24 cellular contexts compared by ENCODE assay signal in the genomic region with DNA sequence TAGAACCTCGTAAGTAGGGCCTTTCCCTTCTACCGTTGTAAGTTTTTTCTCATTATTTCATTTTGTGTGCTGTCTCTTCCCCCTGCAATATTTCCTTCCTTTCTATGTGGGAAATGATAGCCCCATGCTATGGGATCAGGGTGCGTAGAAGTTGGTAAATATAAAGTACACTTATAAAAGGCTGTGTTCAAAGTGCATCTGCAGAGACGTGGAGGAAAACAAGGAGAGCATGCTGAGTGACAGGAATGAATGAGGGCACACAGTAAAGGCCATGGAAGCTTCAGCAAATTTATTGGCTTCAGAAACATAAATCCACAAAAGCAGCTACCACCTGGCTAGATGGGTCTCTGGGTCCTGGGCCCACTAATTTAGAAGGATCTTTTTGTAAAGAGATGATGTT. TPM values are rescaled to one million over a fixed set of nuclear protein-coding genes. Genes with fewer than 3 reads are reported as not detected.
DNase-seq lines count a peak whose midpoint lies in the region; ATAC-seq and TF ChIP-seq lines count a peak whose summit lies in the region.
"Had no signal": no experiment of that assay in that cellular context is flagged by ENCODE, and none has a peak within 500 bp of the region (broad histone marks: within the 10 kb centered on the region; RNA-seq: fewer than 3 reads in every experiment).

No MANE protein-coding gene starts in this region.

- H3K9me2 ChIP-seq in GM23338 (ENCODE audit: insufficient read depth) (no peaks in the 10 kb centered on the region), Loucy (replicated peaks; ENCODE audit: low read depth, low read length) (no peaks in the 10 kb centered on the region)

- H3K4me3 ChIP-seq in GM23338 (no peak overlapping the region), Loucy (ENCODE audit: low read length, poor library complexity, severe bottlenecking) (no peak overlapping the region), endodermal cell (ENCODE audit: low read length) (peak overlapping the region; percentile 8), Peyer's patch (no peak overlapping the region)
- H3K4me3 ChIP-seq: ascending aorta, GM12878, lung, upper lobe of right lung had no signal

- H3K27me3 ChIP-seq in GM23338 (ENCODE audit: insufficient read depth) (no peaks in the 10 kb centered on the region), Loucy (ENCODE audit: insufficient read depth, low read length, poor library complexity, severe bottlenecking) (no peaks in the 10 kb centered on the region), endodermal cell (ENCODE audit: control insufficient read depth, insufficient read depth, low read length, poor library complexity, severe bottlenecking) (no peaks in the 10 kb centered on the region), Peyer's patch (no peaks in the 10 kb centered on the region)
- H3K27me3 ChIP-seq: ascending aorta, upper lobe of right lung had no signal

- no peak for TF ChIP-seq POLR2A in Peyer's patch (IDR thresholded peaks at IDR 0.05)

- H3K27me3 Mint-ChIP-seq in GM23338 (ENCODE audit: insufficient read depth, low read depth, poor library complexity) (peaks cover 17% of the 10 kb centered on the region), endodermal cell (ENCODE audit: insufficient read depth) (no peaks in the 10 kb centered on the region), neural crest cell (ENCODE audit: low read depth) (no peaks in the 10 kb centered on the region)
- H3K27me3 Mint-ChIP-seq: activated CD8-positive, alpha-beta memory T cell treated with anti-CD3 and anti-CD28 coated beads, Interleukin-2, amount 10 ng/mL, durations not matched to agents 7 days and 5 days; effector memory CD8-positive, alpha-beta T cell had no signal

- H3K4me3 Mint-ChIP-seq in GM23338 (no peak overlapping the region), endodermal cell (no peak overlapping the region), neural crest cell (no peak overlapping the region)
- H3K4me3 Mint-ChIP-seq: activated CD8-positive, alpha-beta memory T cell treated with anti-CD3 and anti-CD28 coated beads, Interleukin-2, amount 10 ng/mL, durations not matched to agents 7 days and 5 days; effector memory CD8-positive, alpha-beta T cell; T-cell had no signal

- H3K36me3 Mint-ChIP-seq in GM23338 (ENCODE audit: low read depth): no peaks in the 10 kb centered on the region; the same call in 2 of the 3 replicates
- H3K36me3 Mint-ChIP-seq in endodermal cell (ENCODE audit: low read depth): no peaks in the 10 kb centered on the region
- peaks cover 3% of the 10 kb centered on the region for H3K36me3 Mint-ChIP-seq in neural crest cell (ENCODE audit: low read depth)
- H3K36me3 Mint-ChIP-seq: activated CD8-positive, alpha-beta memory T cell treated with anti-CD3 and anti-CD28 coated beads, Interleukin-2, amount 10 ng/mL, durations not matched to agents 7 days and 5 days; T-cell had no signal

- H3K27ac ChIP-seq in GM23338 (ENCODE audit: low read depth) (no peak overlapping the region; the same call in 1 of the 2 replicates), endodermal cell (ENCODE audit: low read depth, low read length) (peak overlapping the region; percentile 69), Peyer's patch (peak overlapping the region in 1 of 4 donors; percentile 0)
- H3K27ac ChIP-seq: ascending aorta, KMS-11, parathyroid adenoma, upper lobe of right lung had no signal

- H3K36me3 ChIP-seq in GM23338 (ENCODE audit: insufficient read depth): no peaks in the 10 kb centered on the region
- H3K36me3 ChIP-seq in Loucy (ENCODE audit: insufficient read depth, low read length): no peaks in the 10 kb centered on the region
- H3K36me3 ChIP-seq in endodermal cell (ENCODE audit: control insufficient read depth, insufficient read depth, low read length): no peaks in the 10 kb centered on the region
- H3K36me3 ChIP-seq in Peyer's patch: no peaks in the 10 kb centered on the region
- H3K36me3 ChIP-seq: ascending aorta, upper lobe of right lung had no signal

- no peaks in the 10 kb centered on the region for H3K79me2 ChIP-seq in GM23338 (replicated peaks; ENCODE audit: insufficient read depth)
- no peaks in the 10 kb centered on the region for H3K79me2 ChIP-seq in Loucy (ENCODE audit: insufficient read depth, low read length)
- H3K79me2 ChIP-seq: parathyroid adenoma had no signal

- peaks cover 6% of the 10 kb centered on the region; the same call in 1 of the 2 replicates for H3F3A ChIP-seq in GM23338 (replicated peaks; ENCODE audit: low read depth)
- no peaks in the 10 kb centered on the region for H3F3A ChIP-seq in Loucy (ENCODE audit: low read depth)

- TF ChIP-seq CTCF in GM23338 (conservative IDR thresholded peaks at IDR 0.05; ENCODE audit: low read depth in 2 of 2): no peak
- TF ChIP-seq CTCF in Loucy (conservative IDR thresholded peaks at IDR 0.05; ENCODE audit: low read length): no peak
- no peak for TF ChIP-seq CTCF in endodermal cell (conservative IDR thresholded peaks at IDR 0.05)
- no peak for TF ChIP-seq CTCF in neural crest cell (conservative IDR thresholded peaks at IDR 0.05)
- TF ChIP-seq CTCF in Peyer's patch (IDR thresholded peaks at IDR 0.05): no peak

- H3K9me3 ChIP-seq in Loucy (ENCODE audit: insufficient read depth, low read depth, low read length) (no peaks in the 10 kb centered on the region), endodermal cell (ENCODE audit: control insufficient read depth, low read length) (peaks cover 4% of the 10 kb centered on the region), Peyer's patch (no peaks in the 10 kb centered on the region)
- H3K9me3 ChIP-seq: ascending aorta, upper lobe of right lung had no signal

- H3K4me1 Mint-ChIP-seq in GM23338 (peaks cover 36% of the 10 kb centered on the region), endodermal cell (peaks cover 44% of the 10 kb centered on the region), neural crest cell (peaks cover 60% of the 10 kb centered on the region)

- H3K9me3 Mint-ChIP-seq in GM23338 (no peaks in the 10 kb centered on the region), endodermal cell (no peaks in the 10 kb centered on the region), neural crest cell (peaks cover 3% of the 10 kb centered on the region)
- H3K9me3 Mint-ChIP-seq: effector memory CD8-positive, alpha-beta T cell; T-cell had no signal

- ATAC-seq in GM23338: no peak
- ATAC-seq: sciatic nerve, T-cell had no signal

- no peaks in the 10 kb centered on the region for H4K20me1 ChIP-seq in GM23338 (replicated peaks; ENCODE audit: insufficient read depth)
- H4K20me1 ChIP-seq in Loucy (ENCODE audit: insufficient read depth, low read length, poor library complexity, severe bottlenecking): no peaks in the 10 kb centered on the region

- H3K27ac Mint-ChIP-seq in GM23338 (peak overlapping the region; percentile 16; the same call in 1 of the 2 replicates), endodermal cell (peak overlapping the region; percentile 78), neural crest cell (ENCODE audit: unreplicated experiment) (peak overlapping the region; percentile 85)
- H3K27ac Mint-ChIP-seq: activated CD8-positive, alpha-beta memory T cell treated with anti-CD3 and anti-CD28 coated beads, Interleukin-2, amount 10 ng/mL, durations not matched to agents 7 days and 5 days; effector memory CD8-positive, alpha-beta T cell; T-cell had no signal

- H2AFZ ChIP-seq in GM23338 (0 out of 2 replicates have a peak overlapping the region, but pooled peaks have one; percentile 49), Loucy (ENCODE audit: low read length) (0 out of 2 replicates have a peak overlapping the region, but pooled peaks have one; percentile 46)
- H2AFZ ChIP-seq: parathyroid adenoma had no signal

- DNase-seq in GM23338 (ENCODE audit: low spot score): no peak
- no peak for DNase-seq in endodermal cell
- no peak for DNase-seq in neural crest cell (ENCODE audit: low read depth, low spot score)
- no peak for DNase-seq in NOMO-1 treated with DMSO at 0.1 percent for 48 hours (lab: John Stamatoyannopoulos, UW; ENCODE audit: unreplicated experiment)
- DNase-seq in activated CD4-positive, CD25-positive, alpha-beta regulatory T cell (lab: John Stamatoyannopoulos, UW): no peak
- DNase-seq in pons (ENCODE audit: low spot score): no peak
- no peak for DNase-seq in Peyer's patch
- DNase-seq: activated CD4-positive, alpha-beta T cell treated with anti-CD3 and anti-CD28 coated beads, Interleukin-2, amount 50 U/mL, for 4 hours; activated CD8-positive, alpha-beta memory T cell treated with anti-CD3 and anti-CD28 coated beads, Interleukin-2, amount 10 ng/mL, durations not matched to agents 7 days and 5 days; activated T-cell treated with anti-CD3 and anti-CD28 coated beads, Interleukin-2, amount 50 U/mL, for 48 hours; effector memory CD8-positive, alpha-beta T cell; NCI-H2029 treated with DMSO at 0.1 percent for 48 hours; NCI-H2227 treated with DMSO at 0.1 percent for 48 hours; RPMI8226; stimulated activated CD4-positive, alpha-beta T cell treated with anti-CD3 and anti-CD28 coated beads, Interleukin-4, amount 100 ng/mL, for 24 hours; T-cell; upper lobe of right lung had no signal

- H3K4me2 ChIP-seq in GM23338: no peak overlapping the region
- no peak overlapping the region for H3K4me2 ChIP-seq in Loucy (ENCODE audit: low read depth, low read length, poor library complexity, severe bottlenecking)
- H3K4me2 ChIP-seq: KMS-11 had no signal

- 77 to 87% methylated on average over 3 to 4 of the region's 4 CpGs for WGBS in endodermal cell (ENCODE audit: insufficient coverage in 1 of 2, insufficient read length in 1 of 2), 2 experiments

- H3K9ac ChIP-seq in Loucy (ENCODE audit: low read depth, low read length, poor library complexity, severe bottlenecking) (no peak overlapping the region), endodermal cell (ENCODE audit: extremely low read depth, low read length, poor library complexity, severe bottlenecking) (no peak overlapping the region)
- H3K9ac ChIP-seq: KMS-11, parathyroid adenoma had no signal

- H3K4me1 ChIP-seq in GM23338 (ENCODE audit: insufficient read depth) (peaks cover 23% of the 10 kb centered on the region), Loucy (ENCODE audit: insufficient read depth, low read length, poor library complexity, severe bottlenecking) (peaks cover 29% of the 10 kb centered on the region), endodermal cell (ENCODE audit: control insufficient read depth, insufficient read depth, low read length) (peaks cover 25% of the 10 kb centered on the region), Peyer's patch (peaks cover 0 to 14% (median 0%) of the 10 kb centered on the region in 4 donors)
- H3K4me1 ChIP-seq: parathyroid adenoma, upper lobe of right lung had no signal

TF ChIP-seq in GM23338, 12 proteins besides CTCF, POLR2A, EP300 and RAD21 (continues in another document):
- TF ChIP-seq JUNB (IDR thresholded peaks at IDR 0.05; ENCODE audit: unreplicated experiment) (no peak), CREB1 (CRISPR knock-in tag; IDR thresholded peaks at IDR 0.05; ENCODE audit: low read depth) (no peak), ZNF114 (CRISPR knock-in tag; IDR thresholded peaks at IDR 0.05) (no peak)

RNA-seq across cellular contexts. Expression of gene SPRY2, which starts 21.6 kb away (rescaled TPM):
- 39.1 and 47.3 TPM in 2 replicates for total RNA-seq in GM23338 (2014; rRNA removed; shearing (Covaris generic))
- polyA plus RNA-seq in GM23338 (2016; fragmentation: Nextera tagmentation; extraction: Ambion mirVana): 21.5 and 26.9 TPM in 2 replicates
- 10 to 100 TPM; 87.7 to 96.9 TPM for total RNA-seq in endodermal cell
- polyA plus RNA-seq in endodermal cell (2013, experiment 1 of 2): 92.3 TPM
- 111 TPM for polyA plus RNA-seq in endodermal cell (2013, experiment 2 of 2)
- 106 TPM in 2 replicates for total RNA-seq in neural crest cell
- total RNA-seq in Peyer's patch: 10 to 100 TPM; 18.2 to 33.9 (median 27.3) TPM

Comparison
In these comparisons a context has a peak if more than half of its experiments do, and no peak if none do; other contexts are left out.
1. H3K27ac Mint-ChIP-seq: peak in every context shown above with its lines; median percentile 85 in neural crest cell; 78 in endodermal cell; 16 in GM23338.